ENCODE assay signal across 13 cellular contexts in genomic region chr2:59276033-59276432, GRCh38.
A peak's percentile ranks its signal among the peaks of the same experiment; 100 is the strongest.
DNase-seq lines count a peak whose midpoint lies in the region; ATAC-seq and TF ChIP-seq lines count a peak whose summit lies in the region.
"Had no signal": no experiment of that assay in that cellular context is flagged by ENCODE, and none has a peak within 500 bp of the region (broad histone marks: within the 10 kb centered on the region; RNA-seq: fewer than 3 reads in every experiment).

No MANE protein-coding gene starts in this region.

- POLR2A ChIA-PET in AG04449 (lab: Yijun Ruan, JAX) = no interaction called here
- POLR2A ChIA-PET in activated CD4-positive, alpha-beta memory T cell treated with anti-CD3 and anti-CD28 coated beads for 36 hours (lab: Charles Lee) = no interaction called here

- no peak overlapping the region for H3K4me3 Mint-ChIP-seq in activated CD4-positive, alpha-beta memory T cell treated with anti-CD3 and anti-CD28 coated beads for 36 hours
- H3K4me3 Mint-ChIP-seq: activated CD8-positive, alpha-beta memory T cell treated with anti-CD3 and anti-CD28 coated beads, Interleukin-2, amount 10 ng/mL, durations not matched to agents 7 days and 5 days; HFFc6 had no signal

- TF ChIP-seq CTCF in AG04449 (IDR thresholded peaks at IDR 0.05; ENCODE audit: insufficient read depth, low read length, missing control alignments) (peak; percentile 12), GM12865 (IDR thresholded peaks at IDR 0.05; ENCODE audit: insufficient read depth, low read depth, low read length, missing control alignments) (peak; percentile 66), choroid plexus epithelial cell (conservative IDR thresholded peaks at IDR 0.05; ENCODE audit: low read depth, low read length) (peak; percentile 23), foreskin fibroblast (IDR thresholded peaks at IDR 0.05; ENCODE audit: low read depth, low read length) (no peak)

- no peak for ATAC-seq in HG02571 (IDR thresholded peaks at IDR 0.05; ENCODE audit: unreplicated experiment)
- ATAC-seq: activated CD8-positive, alpha-beta memory T cell treated with anti-CD3 and anti-CD28 coated beads, Interleukin-2, amount 10 ng/mL, durations not matched to agents 7 days and 5 days had no signal

- H3K4me3 ChIP-seq in AG04449 (ENCODE audit: low read depth, low read length) (no peak overlapping the region), GM12865 (ENCODE audit: low read depth, low read length) (no peak overlapping the region), choroid plexus epithelial cell (ENCODE audit: low read depth, low read length) (no peak overlapping the region), foreskin fibroblast (ENCODE audit: low read depth in 1 of 2, low read length in 2 of 2) (no peak overlapping the region)
- H3K4me3 ChIP-seq in Jurkat, Clone E6-1 (ENCODE audit: low read length) = no peak overlapping the region
- H3K4me3 ChIP-seq: ovary, tibial artery had no signal

- no peaks in the 10 kb centered on the region for H3K9me3 Mint-ChIP-seq in activated CD4-positive, alpha-beta memory T cell treated with anti-CD3 and anti-CD28 coated beads for 36 hours

- intact Hi-C loops in activated CD4-positive, alpha-beta memory T cell treated with anti-CD3 and anti-CD28 coated beads for 36 hours (cut with micrococcal nuclease) = no loop called here

- no peaks in the 10 kb centered on the region for H3K27me3 Mint-ChIP-seq in activated CD4-positive, alpha-beta memory T cell treated with anti-CD3 and anti-CD28 coated beads for 36 hours
- H3K27me3 Mint-ChIP-seq: activated CD8-positive, alpha-beta memory T cell treated with anti-CD3 and anti-CD28 coated beads, Interleukin-2, amount 10 ng/mL, durations not matched to agents 7 days and 5 days had no signal

- DNase-seq in AG04449 (ENCODE audit: low read depth, low spot score) (no peak), GM12865 (ENCODE audit: low read depth) (peak; percentile 37), choroid plexus epithelial cell (ENCODE audit: low read depth) (no peak), foreskin fibroblast (no peak)
- DNase-seq in Jurkat, Clone E6-1 (ENCODE audit: low read depth, low spot score) = peak; percentile 21
- DNase-seq in activated CD8-positive, alpha-beta memory T cell treated with anti-CD3 and anti-CD28 coated beads, Interleukin-2, amount 50 U/mL, for 48 hours = no peak
- DNase-seq in activated CD4-positive, alpha-beta memory T cell treated with anti-CD3 and anti-CD28 coated beads for 36 hours = no peak
- DNase-seq: activated CD8-positive, alpha-beta memory T cell treated with anti-CD3 and anti-CD28 coated beads, Interleukin-2, amount 10 ng/mL, durations not matched to agents 7 days and 5 days; HFFc6; NCI-H226; ovary; tibial artery had no signal

- no peak overlapping the region for H3K27ac Mint-ChIP-seq in activated CD4-positive, alpha-beta memory T cell treated with anti-CD3 and anti-CD28 coated beads for 36 hours
- H3K27ac Mint-ChIP-seq: activated CD8-positive, alpha-beta memory T cell treated with anti-CD3 and anti-CD28 coated beads, Interleukin-2, amount 10 ng/mL, durations not matched to agents 7 days and 5 days; HFFc6 had no signal

- H3K36me3 Mint-ChIP-seq in activated CD4-positive, alpha-beta memory T cell treated with anti-CD3 and anti-CD28 coated beads for 36 hours = no peaks in the 10 kb centered on the region
- H3K36me3 Mint-ChIP-seq: activated CD8-positive, alpha-beta memory T cell treated with anti-CD3 and anti-CD28 coated beads, Interleukin-2, amount 10 ng/mL, durations not matched to agents 7 days and 5 days had no signal

- no peaks in the 10 kb centered on the region for H3K4me1 Mint-ChIP-seq in activated CD4-positive, alpha-beta memory T cell treated with anti-CD3 and anti-CD28 coated beads for 36 hours (ENCODE audit: low read depth)
- H3K4me1 Mint-ChIP-seq: activated CD8-positive, alpha-beta memory T cell treated with anti-CD3 and anti-CD28 coated beads, Interleukin-2, amount 10 ng/mL, durations not matched to agents 7 days and 5 days had no signal

- CTCF ChIA-PET in AG04449 (lab: Yijun Ruan, JAX) = interaction anchor here (0.6 to 0.9 kb wide), 2 partner anchors 10 to 1008 kb away, joined by 3 to 5 read pairs; no protein-coding TSS in a partner anchor
- CTCF ChIA-PET in activated CD4-positive, alpha-beta memory T cell treated with anti-CD3 and anti-CD28 coated beads for 36 hours (lab: Charles Lee) = no interaction called here

Comparison
In these comparisons a context has a peak if more than half of its experiments do, and no peak if none do; other contexts are left out.
1. DNase-seq: peak in GM12865 (single experiment) and Jurkat, Clone E6-1 (single experiment); none in AG04449 (single experiment), choroid plexus epithelial cell (single experiment), foreskin fibroblast (0 of 2), activated CD8-positive, alpha-beta memory T cell treated with anti-CD3 and anti-CD28 coated beads, Interleukin-2, amount 50 U/mL, for 48 hours (single experiment) and activated CD4-positive, alpha-beta memory T cell treated with anti-CD3 and anti-CD28 coated beads for 36 hours (single experiment).